Comparison of ENCODE assay signal across 35 cellular contexts in the genomic region with DNA sequence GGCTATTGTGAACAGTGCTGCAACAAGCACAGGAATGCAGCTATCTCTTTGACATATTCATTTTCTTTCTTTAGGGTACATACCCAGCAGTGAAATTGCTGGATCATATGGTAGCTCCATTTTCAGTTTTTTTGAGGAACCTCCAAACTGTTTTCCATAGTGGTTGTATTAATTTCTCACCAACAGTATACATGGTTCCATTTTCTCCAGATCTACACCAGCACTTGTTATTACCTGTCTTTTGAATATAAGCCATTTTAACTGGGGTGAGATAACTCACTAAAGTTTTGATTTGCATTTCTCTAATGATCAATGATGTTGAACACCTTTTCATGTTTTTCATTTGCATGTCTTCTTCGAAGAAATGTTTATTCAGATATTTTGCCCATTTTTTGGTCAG.
DNase-seq lines count a peak whose midpoint lies in the region; ATAC-seq, FAIRE-seq and TF ChIP-seq lines count a peak whose summit lies in the region.
"Had no signal": no experiment of that assay in that cellular context is flagged by ENCODE, and none has a peak within 500 bp of the region (broad histone marks: within the 10 kb centered on the region; RNA-seq: fewer than 3 reads in every experiment).

No MANE protein-coding gene starts in this region.

- DNase-seq in GM12892 (ENCODE audit: insufficient read length) (no peak), astrocyte (ENCODE audit: low read depth) (no peak), NCI-H2081 treated with DMSO at 0.1 percent for 48 hours (lab: John Stamatoyannopoulos, UW) (no peak)
- DNase-seq in stimulated activated CD4-positive, alpha-beta T cell treated with anti-CD3 and anti-CD28 coated beads, Interleukin-1b, Interleukin-23, amount 100 ng/mL, for 48 hours = no peak
- DNase-seq: 8988T; ACHN; AML-193; BE2C; C1 segment of cervical spinal cord; Caco-2; Calu3; CD4-positive, alpha-beta memory T cell; CD4-positive, alpha-beta T cell; CD4-positive, CD25-positive, alpha-beta regulatory T cell; CD8-positive, alpha-beta memory T cell; CD8-positive, alpha-beta T cell; COR-L47; DMS 273 treated with DMSO at 0.1 percent for 48 hours; DMS153; DMS53; DMS79; DMS79 treated with DMSO at 0.1 percent for 48 hours; DND-41; EL had no signal

- peak; percentile 46 for FAIRE-seq in GM12892 (lab: Jason Lieb, UNC)
- FAIRE-seq in astrocyte (lab: Jason Lieb, UNC) = peak; percentile 43
- FAIRE-seq: A204.1, A549, D721Med had no signal

- no peaks in the 10 kb centered on the region for H3K79me2 ChIP-seq in astrocyte (ENCODE audit: insufficient read depth, low read length)

- no peak overlapping the region for H3K4me3 Mint-ChIP-seq in astrocyte (ENCODE audit: unreplicated experiment)
- H3K4me3 Mint-ChIP-seq: B cell; CD14-positive monocyte; CD4-positive, alpha-beta memory T cell; CD4-positive, alpha-beta T cell; CD4-positive, CD25-positive, alpha-beta regulatory T cell; CD8-positive, alpha-beta memory T cell; CD8-positive, alpha-beta T cell had no signal

- H3K27me3 ChIP-seq in astrocyte (ENCODE audit: insufficient read depth, low read length) = no peaks in the 10 kb centered on the region
- H3K27me3 ChIP-seq: BE2C had no signal

- peaks cover 8% of the 10 kb centered on the region for H3K9me3 ChIP-seq in HEK293 (ENCODE audit: control insufficient read depth, insufficient read depth, low read depth, low read length)
- H3K9me3 ChIP-seq in astrocyte (ENCODE audit: insufficient read depth, low read depth, low read length) = no peaks in the 10 kb centered on the region
- H3K9me3 ChIP-seq: BE2C, Caco-2 had no signal

- no peaks in the 10 kb centered on the region for H4K20me1 ChIP-seq in astrocyte (ENCODE audit: insufficient read depth, low read length)
- H4K20me1 ChIP-seq: BLaER1; BLaER1 treated with 17β-estradiol and CSF1 and Interleukin-3, amounts not matched to agents 10 nM and 100 nM had no signal

- ATAC-seq in GM21717 (IDR thresholded peaks at IDR 0.05; ENCODE audit: unreplicated experiment) = no peak
- ATAC-seq: A549; CD8-positive, alpha-beta T cell had no signal

- H3K27ac Mint-ChIP-seq in astrocyte (ENCODE audit: unreplicated experiment) = no peak overlapping the region
- H3K27ac Mint-ChIP-seq: B cell; CD14-positive monocyte; CD4-positive, alpha-beta memory T cell; CD4-positive, alpha-beta T cell; CD4-positive, CD25-positive, alpha-beta regulatory T cell; CD8-positive, alpha-beta memory T cell; CD8-positive, alpha-beta T cell had no signal

- no peak for TF ChIP-seq CTCF in HEK293 (tag by site-specific recombination; IDR thresholded peaks at IDR 0.05)
- TF ChIP-seq CTCF in astrocyte (IDR thresholded peaks at IDR 0.05; ENCODE audit: insufficient read depth, low read depth, low read length) = no peak

- peaks cover 6% of the 10 kb centered on the region for H3K9me3 Mint-ChIP-seq in astrocyte (ENCODE audit: unreplicated experiment)

- no peak overlapping the region for H3K9ac ChIP-seq in astrocyte (ENCODE audit: low read length)
- H3K9ac ChIP-seq: BLaER1; BLaER1 treated with 17β-estradiol and CSF1 and Interleukin-3, amounts not matched to agents 10 nM and 100 nM had no signal

- H3K4me3 ChIP-seq in HEK293 (ENCODE audit: low read depth, low read length) = no peak overlapping the region
- H3K4me3 ChIP-seq in astrocyte (ENCODE audit: insufficient read depth, low read depth, low read length) = no peak overlapping the region
- H3K4me3 ChIP-seq: A549; BLaER1; BLaER1 treated with 17β-estradiol and CSF1 and Interleukin-3, amounts not matched to agents 10 nM and 100 nM had no signal

- no peaks in the 10 kb centered on the region for H3K4me1 Mint-ChIP-seq in astrocyte (ENCODE audit: low read depth, unreplicated experiment)
- H3K4me1 Mint-ChIP-seq: B cell; CD14-positive monocyte; CD4-positive, alpha-beta memory T cell; CD4-positive, CD25-positive, alpha-beta regulatory T cell; CD8-positive, alpha-beta memory T cell had no signal

- H3K27me3 Mint-ChIP-seq in astrocyte (ENCODE audit: low read depth, unreplicated experiment) = no peaks in the 10 kb centered on the region
- H3K27me3 Mint-ChIP-seq: B cell; CD4-positive, alpha-beta memory T cell; CD4-positive, alpha-beta T cell; CD4-positive, CD25-positive, alpha-beta regulatory T cell; CD8-positive, alpha-beta memory T cell had no signal

- CTCF ChIA-PET in HEK293 (lab: Yijun Ruan, JAX) = interaction anchor here (0.7 kb wide), 1 partner anchor 1377 kb away, joined by 5 read pairs; no protein-coding TSS in a partner anchor

- H3K27ac ChIP-seq in HEK293 (ENCODE audit: extremely low read depth, low read depth, low read length) = no peak overlapping the region
- no peak overlapping the region for H3K27ac ChIP-seq in astrocyte (ENCODE audit: low read depth, low read length)
- H3K27ac ChIP-seq: 22Rv1; A549; BLaER1; BLaER1 treated with 17β-estradiol and CSF1 and Interleukin-3, amounts not matched to agents 10 nM and 100 nM; C4-2B had no signal

- no peak overlapping the region for H3K4me2 ChIP-seq in astrocyte (ENCODE audit: low read length)
- H3K4me2 ChIP-seq: A549; BLaER1; BLaER1 treated with 17β-estradiol and CSF1 and Interleukin-3, amounts not matched to agents 10 nM and 100 nM had no signal

- H3K36me3 ChIP-seq in HEK293 (ENCODE audit: control insufficient read depth in 2 of 2, insufficient read depth in 1 of 2, low read length in 2 of 2) (no peaks in the 10 kb centered on the region), astrocyte (ENCODE audit: insufficient read depth, low read length) (no peaks in the 10 kb centered on the region)
- H3K36me3 ChIP-seq: BE2C; BLaER1; BLaER1 treated with 17β-estradiol and CSF1 and Interleukin-3, amounts not matched to agents 10 nM and 100 nM had no signal

- no peaks in the 10 kb centered on the region for H3K4me1 ChIP-seq in HEK293 (ENCODE audit: control insufficient read depth, insufficient read depth, low read length)
- H3K4me1 ChIP-seq in astrocyte (ENCODE audit: insufficient read depth, low read length) = no peaks in the 10 kb centered on the region
- H3K4me1 ChIP-seq: A549; BE2C; BLaER1; BLaER1 treated with 17β-estradiol and CSF1 and Interleukin-3, amounts not matched to agents 10 nM and 100 nM; Caco-2 had no signal

- POLR2A ChIA-PET in HEK293 (lab: Yijun Ruan, JAX) = no interaction called here

- no peak for TF ChIP-seq POLR2A in GM12892 (IDR thresholded peaks at IDR 0.05; ENCODE audit: low read depth, low read length)

- H2AFZ ChIP-seq in astrocyte (ENCODE audit: low read depth, low read length) = no peak overlapping the region

- peaks cover 3% of the 10 kb centered on the region for H3K36me3 Mint-ChIP-seq in astrocyte (ENCODE audit: low read depth, unreplicated experiment)
- H3K36me3 Mint-ChIP-seq: CD14-positive monocyte; CD4-positive, alpha-beta memory T cell; CD4-positive, CD25-positive, alpha-beta regulatory T cell; CD8-positive, alpha-beta T cell had no signal

TF ChIP-seq in HEK293, 187 proteins besides CTCF, POLR2A, EP300 and RAD21:
- no peak for TF ChIP-seq ZSCAN5A (tag by site-specific recombination; IDR thresholded peaks at IDR 0.05)
- TF ChIP-seq ZNF184 (tag by site-specific recombination; IDR thresholded peaks at IDR 0.05) = peak; percentile 93
